ENCODE assay signal across 10 cellular contexts in the genomic region with DNA sequence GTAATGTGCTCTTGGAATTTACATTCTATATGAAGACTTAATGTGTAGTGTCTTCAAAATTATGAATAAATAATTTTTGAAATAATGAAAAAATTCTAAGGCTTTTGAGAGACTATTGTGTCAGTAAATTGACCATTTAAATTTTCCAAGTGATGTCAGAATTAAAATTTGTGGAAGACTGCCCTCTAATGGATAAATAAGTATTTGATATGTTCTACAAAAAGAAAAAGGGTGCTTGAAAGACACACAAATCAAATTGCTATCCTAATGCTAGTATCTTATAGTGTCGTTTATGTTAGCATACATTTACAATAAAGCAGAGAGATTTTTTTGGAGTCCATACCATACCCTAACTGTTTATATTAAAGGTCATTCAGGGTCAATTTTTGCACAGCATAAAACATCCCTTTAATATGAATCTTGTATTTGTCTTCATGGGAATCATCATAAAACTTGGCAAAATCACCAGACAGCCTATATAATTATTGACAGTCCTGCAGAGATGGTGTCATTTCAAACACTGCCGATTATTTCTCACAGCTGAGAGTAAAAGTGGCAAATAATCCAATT.
A peak's percentile ranks its signal among the peaks of the same experiment; 100 is the strongest.
DNase-seq lines count a peak whose midpoint lies in the region; ATAC-seq, FAIRE-seq and TF ChIP-seq lines count a peak whose summit lies in the region.
"Had no signal": no experiment of that assay in that cellular context is flagged by ENCODE, and none has a peak within 500 bp of the region (broad histone marks: within the 10 kb centered on the region; RNA-seq: fewer than 3 reads in every experiment).

No MANE protein-coding gene starts in this region.

- no peak overlapping the region for H3K4me3 ChIP-seq in endothelial cell of umbilical vein (replicated peaks in 1 of 3; ENCODE audit: insufficient read depth in 1 of 3, low read depth in 1 of 3, low read length in 3 of 3)

- DNase-seq in DMS 273 (lab: John Stamatoyannopoulos, UW; ENCODE audit: unreplicated experiment) (peak; percentile 55), DMS 273 treated with DMSO at 0.1 percent for 48 hours (lab: John Stamatoyannopoulos, UW) (no peak), NCI-H69 (lab: John Stamatoyannopoulos, UW) (peak; percentile 32), endothelial cell of umbilical vein (ENCODE audit: low read depth, low spot score) (peak; percentile 53), osteocyte (ENCODE audit: extremely low spot score, unreplicated experiment) (no peak)
- no peak for DNase-seq in activated effector memory CD4-positive, alpha-beta T cell treated with Interleukin-2 at 50 U/mL for 16 hours
- no peak for DNase-seq in stimulated activated CD4-positive, alpha-beta T cell treated with anti-CD3 and anti-CD28 coated beads, Interleukin-4, amount 100 ng/mL, for 1 hour

- H3K9me3 ChIP-seq in endothelial cell of umbilical vein (replicated peaks; ENCODE audit: control insufficient read depth, insufficient read depth, low read length) = no peaks in the 10 kb centered on the region

- ATAC-seq in GM18502 (IDR thresholded peaks at IDR 0.05; ENCODE audit: poor library complexity, unreplicated experiment) = no peak

- dilution Hi-C loops in endothelial cell of umbilical vein (cut with MboI; ENCODE audit: extremely low pct_ligation_motif_present, low sequenced_read_pairs) = no loop called here

- FAIRE-seq in endothelial cell of umbilical vein (lab: Jason Lieb, UNC) = peak; percentile 69

- H3K9me1 ChIP-seq in endothelial cell of umbilical vein (replicated peaks; ENCODE audit: control insufficient read depth, extremely low read depth, insufficient read depth, low read length) = no peaks in the 10 kb centered on the region

- H3K36me3 ChIP-seq in endothelial cell of umbilical vein (ENCODE audit: control insufficient read depth in 2 of 2, extremely low read depth in 1 of 2, insufficient read depth in 2 of 2, low read length in 2 of 2) = no peaks in the 10 kb centered on the region

- peaks cover 22% of the 10 kb centered on the region for H3K9me3 Mint-ChIP-seq in osteocyte (ENCODE audit: unreplicated experiment)

- H3K4me1 Mint-ChIP-seq in osteocyte (ENCODE audit: unreplicated experiment) = peaks cover 4% of the 10 kb centered on the region
- H3K4me1 Mint-ChIP-seq: memory B cell had no signal

- no peak overlapping the region for H3K27ac ChIP-seq in endothelial cell of umbilical vein (ENCODE audit: insufficient read depth, low read depth, low read length)

- H3K4me2 ChIP-seq in endothelial cell of umbilical vein (ENCODE audit: insufficient read depth, low read length) = no peak overlapping the region

- no peaks in the 10 kb centered on the region for H3K27me3 ChIP-seq in endothelial cell of umbilical vein (ENCODE audit: control insufficient read depth in 2 of 2, insufficient read depth in 2 of 2, low read length in 2 of 2)

- peak in 1 of 2 donors; percentile 1 for TF ChIP-seq CTCF in endothelial cell of umbilical vein (IDR thresholded peaks at IDR 0.05; ENCODE audit: extremely low read depth in 1 of 2, insufficient read depth in 1 of 2, low read depth in 1 of 2, low read length in 2 of 2)
- TF ChIP-seq CTCF in osteocyte (IDR thresholded peaks at IDR 0.05) = peak; percentile 61

- no peak overlapping the region for H3K4me3 Mint-ChIP-seq in osteocyte (ENCODE audit: unreplicated experiment)
- H3K4me3 Mint-ChIP-seq: memory B cell had no signal

- H2AFZ ChIP-seq in endothelial cell of umbilical vein (ENCODE audit: low read depth, low read length) = no peak overlapping the region

- H3K36me3 Mint-ChIP-seq in osteocyte (ENCODE audit: unreplicated experiment) = peaks cover 2% of the 10 kb centered on the region
- H3K36me3 Mint-ChIP-seq: memory B cell had no signal

- peaks cover 6% of the 10 kb centered on the region for H3K27me3 Mint-ChIP-seq in osteocyte (ENCODE audit: unreplicated experiment)
- H3K27me3 Mint-ChIP-seq: memory B cell had no signal

- CTCF ChIA-PET in endothelial cell of umbilical vein (lab: Charles Lee) = interaction anchor here (0.6 to 3.2 kb wide), 25 partner anchors 9 to 1280 kb away, joined by 3 to 35 read pairs (median 4); no protein-coding TSS in a partner anchor

- H3K79me2 ChIP-seq in endothelial cell of umbilical vein (ENCODE audit: control insufficient read depth, insufficient read depth, low read length) = no peaks in the 10 kb centered on the region

- no peak overlapping the region for H3K9ac ChIP-seq in endothelial cell of umbilical vein (replicated peaks; ENCODE audit: extremely low read depth, insufficient read depth, low read length)

- POLR2A ChIA-PET in endothelial cell of umbilical vein (lab: Charles Lee) = no interaction called here

- H4K20me1 ChIP-seq in endothelial cell of umbilical vein (replicated peaks; ENCODE audit: control insufficient read depth, extremely low read depth, insufficient read depth, low read length) = no peaks in the 10 kb centered on the region

- no peak overlapping the region for H3K27ac Mint-ChIP-seq in osteocyte (ENCODE audit: unreplicated experiment)
- H3K27ac Mint-ChIP-seq: activated T-helper 2 cell treated with anti-CD3 and anti-CD28 coated beads, Interferon-gamma antibody, Interleukin-2, Interleukin-4, amounts not matched to agents 10 μg/mL and 5 μg/mL and 100 μg/mL, durations not matched to agents 14 hours and 24 hours and 36 hours; memory B cell had no signal

- no peak for TF ChIP-seq POLR2A in endothelial cell of umbilical vein (IDR thresholded peaks at IDR 0.05; ENCODE audit: low read depth, low read length)

- no TSS peak for BruUV-seq in endothelial cell of umbilical vein (replicated peaks; lab: Mats Ljungman, UMichigan)

- intact Hi-C loops in endothelial cell of umbilical vein (cut with micrococcal nuclease) = loop anchor here (1.0 to 5.0 kb wide), 6 partner anchors 147 to 1282 kb away; no protein-coding TSS in a partner anchor

- no peaks in the 10 kb centered on the region for H3K4me1 ChIP-seq in endothelial cell of umbilical vein (ENCODE audit: control insufficient read depth, extremely low read depth, insufficient read depth, low read length)

TF ChIP-seq in endothelial cell of umbilical vein, 7 proteins besides CTCF, POLR2A, EP300 and RAD21:
- TF ChIP-seq GATA2 (IDR thresholded peaks at IDR 0.05; ENCODE audit: insufficient read depth, insufficient read length, low read depth, low read length) = no peak
- TF ChIP-seq FOS (IDR thresholded peaks at IDR 0.05; ENCODE audit: borderline replicate concordance, insufficient read depth, low read length) = no peak
- TF ChIP-seq POLR2AphosphoS5 (IDR thresholded peaks at IDR 0.05; ENCODE audit: insufficient read depth, low read depth, low read length) = no peak
- TF ChIP-seq MAX (IDR thresholded peaks at IDR 0.05; ENCODE audit: insufficient read depth, insufficient read length) = no peak
- TF ChIP-seq MYC (IDR thresholded peaks at IDR 0.05; ENCODE audit: low read depth, low read length) = no peak
- no peak for TF ChIP-seq EZH2 (IDR thresholded peaks at IDR 0.05; ENCODE audit: borderline replicate concordance, low read depth, low read length, severe bottlenecking)

Comparison
In these comparisons a context has a peak if more than half of its experiments do, and no peak if none do; other contexts are left out.
1. DNase-seq: peak in DMS 273 (single experiment), NCI-H69 (single experiment) and endothelial cell of umbilical vein (single experiment); none in DMS 273 treated with DMSO at 0.1 percent for 48 hours (single experiment), osteocyte (single experiment), activated effector memory CD4-positive, alpha-beta T cell treated with Interleukin-2 at 50 U/mL for 16 hours (single experiment) and stimulated activated CD4-positive, alpha-beta T cell treated with anti-CD3 and anti-CD28 coated beads, Interleukin-4, amount 100 ng/mL, for 1 hour (single experiment).